13 cellular contexts compared by ENCODE assay signal in the genomic region with DNA sequence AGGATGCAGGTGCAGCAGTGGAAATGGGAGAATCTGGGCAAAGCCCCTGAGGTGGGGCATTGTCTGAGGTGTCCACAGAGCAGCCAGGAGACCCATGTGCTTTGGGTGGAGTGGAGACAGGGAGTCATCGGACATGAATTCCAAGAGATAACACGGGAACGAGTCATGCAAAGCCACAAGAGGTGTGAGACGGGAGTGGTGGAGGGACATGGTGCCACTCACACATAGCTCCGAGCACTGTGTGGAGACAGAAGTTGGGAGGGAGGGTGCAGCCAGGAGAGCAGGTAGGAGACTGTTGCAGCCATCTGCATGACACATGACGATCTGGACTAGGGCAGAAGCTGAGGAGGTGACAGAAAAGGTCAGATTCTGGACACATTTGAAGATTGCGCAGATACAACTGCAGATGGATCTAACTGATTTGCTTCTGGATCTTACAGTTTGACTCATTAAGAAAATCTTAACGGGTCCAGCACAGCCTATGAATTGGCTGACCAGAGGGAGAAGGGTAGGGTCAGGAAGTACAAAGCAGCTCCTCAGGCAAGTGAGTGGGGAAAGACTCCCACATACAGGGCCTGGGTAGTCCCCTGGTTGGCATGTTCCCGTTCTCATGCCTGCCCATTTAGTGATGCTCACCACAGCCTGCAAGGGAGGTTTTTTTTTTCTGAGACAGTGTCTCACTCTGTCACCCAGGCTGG.
DNase-seq lines count a peak whose midpoint lies in the region; ATAC-seq and TF ChIP-seq lines count a peak whose summit lies in the region.
"Had no signal": no experiment of that assay in that cellular context is flagged by ENCODE, and none has a peak within 500 bp of the region (broad histone marks: within the 10 kb centered on the region; RNA-seq: fewer than 3 reads in every experiment).

No MANE protein-coding gene starts in this region.

- DNase-seq in EH (ENCODE audit: low read depth) (peak; percentile 60), LoVo (ENCODE audit: low spot score) (peak; percentile 54), coronary artery (ENCODE audit: low spot score) (peak; percentile 24)
- no peak for DNase-seq in stimulated activated naive B cell treated with anti-CD40 and anti-IgM and Interleukin-4, amounts not matched to agents 10 μg/mL and 1 μg/mL and 100 μg/mL, for 72 hours
- DNase-seq: activated CD4-positive, alpha-beta memory T cell treated with anti-CD3 and anti-CD28 coated beads, Interleukin-2, amount 10 ng/mL, durations not matched to agents 7 days and 5 days; NCI-H1436 treated with DMSO at 0.1 percent for 48 hours; NCI-H526 had no signal

- no peaks in the 10 kb centered on the region for H3K4me1 Mint-ChIP-seq in stimulated activated naive B cell treated with anti-CD40 and anti-IgM and Interleukin-4, amounts not matched to agents 10 μg/mL and 1 μg/mL and 100 μg/mL, for 72 hours
- H3K4me1 Mint-ChIP-seq: activated CD4-positive, alpha-beta memory T cell treated with anti-CD3 and anti-CD28 coated beads, Interleukin-2, amount 10 ng/mL, durations not matched to agents 7 days and 5 days; brain had no signal

- H3K4me3 ChIP-seq in coronary artery, result no peak overlapping the region
- H3K4me3 ChIP-seq in neural cell (ENCODE audit: low read length), result no peak overlapping the region
- H3K4me3 ChIP-seq: lung had no signal

- TF ChIP-seq CTCF in coronary artery (IDR thresholded peaks at IDR 0.05), result no peak
- no peak for TF ChIP-seq CTCF in neural cell (IDR thresholded peaks at IDR 0.05; ENCODE audit: poor library complexity, severe bottlenecking)

- no peaks in the 10 kb centered on the region for H3K79me2 ChIP-seq in neural cell (replicated peaks; ENCODE audit: insufficient read depth, low read length)

- no peak for ATAC-seq in GM21786 (IDR thresholded peaks at IDR 0.05; ENCODE audit: unreplicated experiment)
- no peak for ATAC-seq in stimulated activated naive B cell treated with anti-CD40 and anti-IgM and Interleukin-4, amounts not matched to agents 10 μg/mL and 1 μg/mL and 100 μg/mL, for 72 hours (replicated peaks)
- ATAC-seq in HG03457 (IDR thresholded peaks at IDR 0.05; ENCODE audit: unreplicated experiment), result no peak
- no peak for ATAC-seq in GM21529 (IDR thresholded peaks at IDR 0.05; ENCODE audit: unreplicated experiment)

- no peaks in the 10 kb centered on the region for H3K36me3 Mint-ChIP-seq in stimulated activated naive B cell treated with anti-CD40 and anti-IgM and Interleukin-4, amounts not matched to agents 10 μg/mL and 1 μg/mL and 100 μg/mL, for 72 hours
- H3K36me3 Mint-ChIP-seq: brain had no signal

- H3K9me2 ChIP-seq in neural cell (ENCODE audit: insufficient read depth, low read length), result no peaks in the 10 kb centered on the region

- no peaks in the 10 kb centered on the region for H3K9me3 ChIP-seq in neural cell (ENCODE audit: low read length)

- no peaks in the 10 kb centered on the region for H3K9me3 Mint-ChIP-seq in stimulated activated naive B cell treated with anti-CD40 and anti-IgM and Interleukin-4, amounts not matched to agents 10 μg/mL and 1 μg/mL and 100 μg/mL, for 72 hours
- H3K9me3 Mint-ChIP-seq: activated CD4-positive, alpha-beta memory T cell treated with anti-CD3 and anti-CD28 coated beads, Interleukin-2, amount 10 ng/mL, durations not matched to agents 7 days and 5 days; brain had no signal

- H3K36me3 ChIP-seq in neural cell (ENCODE audit: insufficient read depth, low read length), result no peaks in the 10 kb centered on the region

- H3F3A ChIP-seq in neural cell (ENCODE audit: insufficient read depth, low read length, poor library complexity, severe bottlenecking), result no peaks in the 10 kb centered on the region

- H3K4me3 Mint-ChIP-seq in stimulated activated naive B cell treated with anti-CD40 and anti-IgM and Interleukin-4, amounts not matched to agents 10 μg/mL and 1 μg/mL and 100 μg/mL, for 72 hours, result no peak overlapping the region
- H3K4me3 Mint-ChIP-seq: activated CD4-positive, alpha-beta memory T cell treated with anti-CD3 and anti-CD28 coated beads, Interleukin-2, amount 10 ng/mL, durations not matched to agents 7 days and 5 days; brain had no signal

- H3K9ac ChIP-seq in neural cell (ENCODE audit: low read length), result no peak overlapping the region

- H4K20me1 ChIP-seq in neural cell (ENCODE audit: insufficient read depth), result no peaks in the 10 kb centered on the region

- H2AFZ ChIP-seq in neural cell (ENCODE audit: low read depth, low read length), result no peak overlapping the region

- no peak overlapping the region for H3K27ac ChIP-seq in coronary artery
- H3K27ac ChIP-seq in neural cell (ENCODE audit: low read length), result peak overlapping the region; percentile 29

- H3K27ac Mint-ChIP-seq in stimulated activated naive B cell treated with anti-CD40 and anti-IgM and Interleukin-4, amounts not matched to agents 10 μg/mL and 1 μg/mL and 100 μg/mL, for 72 hours, result no peak overlapping the region
- H3K27ac Mint-ChIP-seq: activated CD4-positive, alpha-beta memory T cell treated with anti-CD3 and anti-CD28 coated beads, Interleukin-2, amount 10 ng/mL, durations not matched to agents 7 days and 5 days; brain had no signal

- no peak for TF ChIP-seq EP300 in neural cell (conservative IDR thresholded peaks at IDR 0.05; ENCODE audit: poor library complexity, severe bottlenecking)

- no peak overlapping the region for H3K4me2 ChIP-seq in neural cell (ENCODE audit: low read length)

- peaks cover 0 to 4% of the 10 kb centered on the region in 2 donors for H3K27me3 Mint-ChIP-seq in stimulated activated naive B cell treated with anti-CD40 and anti-IgM and Interleukin-4, amounts not matched to agents 10 μg/mL and 1 μg/mL and 100 μg/mL, for 72 hours

- H3K27me3 ChIP-seq in neural cell (ENCODE audit: insufficient read depth, low read depth, low read length), result no peaks in the 10 kb centered on the region

- no peak for TF ChIP-seq RAD21 in neural cell (conservative IDR thresholded peaks at IDR 0.05)

TF ChIP-seq in neural cell, 6 proteins besides CTCF, POLR2A, EP300 and RAD21:
- TF ChIP-seq, protein P1, sequence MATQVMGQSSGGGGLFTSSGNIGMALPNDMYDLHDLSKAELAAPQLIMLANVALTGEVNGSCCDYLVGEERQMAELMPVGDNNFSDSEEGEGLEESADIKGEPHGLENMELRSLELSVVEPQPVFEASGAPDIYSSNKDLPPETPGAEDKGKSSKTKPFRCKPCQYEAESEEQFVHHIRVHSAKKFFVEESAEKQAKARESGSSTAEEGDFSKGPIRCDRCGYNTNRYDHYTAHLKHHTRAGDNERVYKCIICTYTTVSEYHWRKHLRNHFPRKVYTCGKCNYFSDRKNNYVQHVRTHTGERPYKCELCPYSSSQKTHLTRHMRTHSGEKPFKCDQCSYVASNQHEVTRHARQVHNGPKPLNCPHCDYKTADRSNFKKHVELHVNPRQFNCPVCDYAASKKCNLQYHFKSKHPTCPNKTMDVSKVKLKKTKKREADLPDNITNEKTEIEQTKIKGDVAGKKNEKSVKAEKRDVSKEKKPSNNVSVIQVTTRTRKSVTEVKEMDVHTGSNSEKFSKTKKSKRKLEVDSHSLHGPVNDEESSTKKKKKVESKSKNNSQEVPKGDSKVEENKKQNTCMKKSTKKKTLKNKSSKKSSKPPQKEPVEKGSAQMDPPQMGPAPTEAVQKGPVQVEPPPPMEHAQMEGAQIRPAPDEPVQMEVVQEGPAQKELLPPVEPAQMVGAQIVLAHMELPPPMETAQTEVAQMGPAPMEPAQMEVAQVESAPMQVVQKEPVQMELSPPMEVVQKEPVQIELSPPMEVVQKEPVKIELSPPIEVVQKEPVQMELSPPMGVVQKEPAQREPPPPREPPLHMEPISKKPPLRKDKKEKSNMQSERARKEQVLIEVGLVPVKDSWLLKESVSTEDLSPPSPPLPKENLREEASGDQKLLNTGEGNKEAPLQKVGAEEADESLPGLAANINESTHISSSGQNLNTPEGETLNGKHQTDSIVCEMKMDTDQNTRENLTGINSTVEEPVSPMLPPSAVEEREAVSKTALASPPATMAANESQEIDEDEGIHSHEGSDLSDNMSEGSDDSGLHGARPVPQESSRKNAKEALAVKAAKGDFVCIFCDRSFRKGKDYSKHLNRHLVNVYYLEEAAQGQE (IDR thresholded peaks at IDR 0.05; ENCODE audit: borderline replicate concordance), result no peak
- TF ChIP-seq POLR2AphosphoS5 (IDR thresholded peaks at IDR 0.05) (no peak), SMC3 (conservative IDR thresholded peaks at IDR 0.05; ENCODE audit: poor library complexity) (no peak), MXI1 (conservative IDR thresholded peaks at IDR 0.05; ENCODE audit: poor library complexity, severe bottlenecking) (no peak), TAF1 (IDR thresholded peaks at IDR 0.05; ENCODE audit: low read depth) (no peak), EZH2 (IDR thresholded peaks at IDR 0.05; ENCODE audit: borderline replicate concordance, insufficient read depth, low read length, poor library complexity, severe bottlenecking) (no peak)
